9 cellular contexts compared by ENCODE assay signal in the genomic region with DNA sequence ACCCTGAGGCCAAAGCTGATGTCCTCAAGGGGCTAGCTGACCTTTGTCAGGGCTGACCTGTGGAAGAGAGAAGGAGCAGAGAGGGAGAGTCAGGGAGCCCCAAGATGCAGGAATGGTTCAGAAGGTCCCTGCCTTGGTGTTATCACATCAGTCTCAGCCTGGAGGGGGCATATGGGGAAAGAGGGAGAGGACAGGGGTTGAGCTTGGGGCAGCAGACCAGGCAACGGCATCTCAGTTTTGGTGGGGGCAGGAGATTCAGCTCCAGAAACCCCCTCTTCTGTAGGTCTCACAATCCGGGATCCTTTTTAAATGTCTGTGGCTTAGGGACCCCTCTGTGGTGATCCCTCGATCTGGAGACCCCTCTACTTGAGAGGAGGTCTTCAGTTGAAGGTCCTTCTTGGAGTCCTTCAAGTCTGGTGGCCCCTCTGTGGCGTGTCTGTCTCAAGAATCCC. TPM values are rescaled to one million over a fixed set of nuclear protein-coding genes. Genes with fewer than 3 reads are reported as not detected.
DNase-seq lines count a peak whose midpoint lies in the region; ATAC-seq and TF ChIP-seq lines count a peak whose summit lies in the region.
"Had no signal": no experiment of that assay in that cellular context is flagged by ENCODE, and none has a peak within 500 bp of the region (broad histone marks: within the 10 kb centered on the region; RNA-seq: fewer than 3 reads in every experiment).

No MANE protein-coding gene starts in this region.

- H3K9me3 ChIP-seq in MG63, result no peaks in the 10 kb centered on the region
- no peaks in the 10 kb centered on the region for H3K9me3 ChIP-seq in tibial artery

- TF ChIP-seq CTCF in tibial artery (IDR thresholded peaks at IDR 0.05), result no peak

- H3K4me1 ChIP-seq in tibial artery, result peaks cover 0 to 63% (median 47%) of the 10 kb centered on the region in 4 donors

- H3K36me3 ChIP-seq in MG63 (peaks cover 45% of the 10 kb centered on the region), tibial artery (peaks cover 0 to 12% (median 3%) of the 10 kb centered on the region in 3 donors)

- H3K4me3 ChIP-seq in MG63 (peak overlapping the region; percentile 56), tibial artery (peak overlapping the region; percentile 56 to 65)

- H3K27ac ChIP-seq in cingulate gyrus (ENCODE audit: low read depth, low read length) (peak overlapping the region; percentile 94), tibial artery (peak overlapping the region; percentile 89 to 92)

- H3K27me3 ChIP-seq in MG63, result no peaks in the 10 kb centered on the region
- no peaks in the 10 kb centered on the region for H3K27me3 ChIP-seq in tibial artery

- intact Hi-C loops in tibial artery (cut with DNase I; ENCODE audit: low total_unique reads), result no loop called here

- DNase-seq in MG63 (no peak), mesenteric fat pad (ENCODE audit: low spot score) (peak; percentile 20), tibial artery (peak in 1 of 2 donors; percentile 64), ecto neural progenitor cell (ENCODE audit: low spot score) (no peak), NCI-H524 treated with DMSO at 0.1 percent for 48 hours (lab: John Stamatoyannopoulos, UW) (no peak)
- DNase-seq: activated CD8-positive, alpha-beta T cell treated with anti-CD3 and anti-CD28 coated beads, Interleukin-2, amount 10 ng/mL, durations not matched to agents 7 days and 5 days; NCI-H82 had no signal

- no peak for ATAC-seq in GM18519 (IDR thresholded peaks at IDR 0.05; ENCODE audit: low FRiP score, unreplicated experiment)
- ATAC-seq: activated CD8-positive, alpha-beta T cell treated with anti-CD3 and anti-CD28 coated beads, Interleukin-2, amount 10 ng/mL, durations not matched to agents 7 days and 5 days had no signal

RNA-seq across cellular contexts. Expression of a gene that starts 0.8 kb away (rescaled TPM):
- 128 and 143 TPM in 2 replicates for total RNA-seq in MG63 (2014; rRNA removed; shearing (Covaris generic); ENCODE audit: low replicate concordance)
- 146 TPM for total RNA-seq in mesenteric fat pad

RNA-seq across cellular contexts. Expression of a gene that starts 1.7 kb away (rescaled TPM):
- 0.99 TPM in 1 of 2 replicates, not detected in the other for total RNA-seq in MG63 (2014; rRNA removed; shearing (Covaris generic); ENCODE audit: low replicate concordance)
- total RNA-seq in mesenteric fat pad, result 12.6 TPM
- total RNA-seq: activated CD8-positive, alpha-beta T cell treated with anti-CD3 and anti-CD28 coated beads, Interleukin-2, amount 10 ng/mL, durations not matched to agents 7 days and 5 days had no signal

RNA-seq across cellular contexts. Expression of a gene that starts 7.4 kb away (rescaled TPM):
- 61.0 and 72.4 TPM in 2 replicates for total RNA-seq in MG63 (2014; rRNA removed; shearing (Covaris generic); ENCODE audit: low replicate concordance)
- 55.5 TPM for total RNA-seq in mesenteric fat pad

RNA-seq across cellular contexts. Expression of a gene that starts 10.4 kb away (rescaled TPM):
- total RNA-seq in MG63 (2014; rRNA removed; shearing (Covaris generic); ENCODE audit: low replicate concordance), result 1.3 TPM in 1 of 2 replicates, not detected in the other
- total RNA-seq in mesenteric fat pad, result 0.35 TPM
- total RNA-seq: activated CD8-positive, alpha-beta T cell treated with anti-CD3 and anti-CD28 coated beads, Interleukin-2, amount 10 ng/mL, durations not matched to agents 7 days and 5 days had no signal

RNA-seq across cellular contexts. Expression of a gene that starts 13.6 kb away (rescaled TPM):
- total RNA-seq in MG63 (2014; rRNA removed; shearing (Covaris generic); ENCODE audit: low replicate concordance), result 315 and 318 TPM in 2 replicates
- 107 TPM for total RNA-seq in mesenteric fat pad
- total RNA-seq: activated CD8-positive, alpha-beta T cell treated with anti-CD3 and anti-CD28 coated beads, Interleukin-2, amount 10 ng/mL, durations not matched to agents 7 days and 5 days had no signal
